ENCODE assay signal across 8 cellular contexts in the genomic region with DNA sequence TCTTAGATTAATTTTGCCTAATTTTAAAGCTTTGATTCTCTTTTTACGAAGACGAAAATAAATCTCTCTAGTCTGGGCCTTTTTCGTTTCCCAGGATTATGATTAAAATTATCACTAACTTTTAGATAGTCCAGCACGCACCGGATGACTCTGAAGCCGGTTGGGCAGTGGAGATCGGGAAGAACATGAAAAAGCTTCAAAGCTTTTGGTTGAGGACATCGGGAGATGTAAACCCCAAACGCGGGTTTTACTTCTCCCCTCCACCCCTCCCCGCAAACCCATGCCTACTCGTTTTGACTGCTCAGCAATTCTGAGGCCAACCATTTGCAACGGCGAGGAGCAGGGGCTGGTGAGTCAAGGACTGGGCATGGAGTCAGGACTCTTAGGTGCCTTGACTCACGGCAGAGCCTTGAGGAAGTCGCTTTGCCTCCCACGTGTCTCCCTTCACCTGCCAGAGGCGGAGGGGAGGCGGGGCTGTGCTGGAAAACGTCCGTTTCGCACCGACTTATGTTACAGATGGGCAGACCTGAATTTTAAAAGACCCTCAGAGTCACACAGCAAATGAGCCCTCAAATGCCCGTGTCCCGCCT. TPM values are rescaled to one million over a fixed set of nuclear protein-coding genes. Genes with fewer than 3 reads are reported as not detected.
A peak's percentile ranks its signal among the peaks of the same experiment; 100 is the strongest.
DNase-seq lines count a peak whose midpoint lies in the region; ATAC-seq and TF ChIP-seq lines count a peak whose summit lies in the region.

No MANE protein-coding gene starts in this region.

- peak overlapping the region; percentile 87 for H3K4me3 ChIP-seq in AG10803 (ENCODE audit: low read length)

- ATAC-seq in GM21526 (IDR thresholded peaks at IDR 0.05; ENCODE audit: low FRiP score, unreplicated experiment), result peak; percentile 18

- TF ChIP-seq CTCF in AG10803 (conservative IDR thresholded peaks at IDR 0.05; ENCODE audit: low read length), result no peak

- DNase-seq in AG10803 (ENCODE audit: low read depth), result peak; percentile 95
- DNase-seq in NCI-H2171 (lab: John Stamatoyannopoulos, UW), result peak; percentile 46
- peak; percentile 66 to 77 for DNase-seq in activated CD4-positive, alpha-beta T cell treated with anti-CD3 and anti-CD28 coated beads, Interleukin-2, amount 50 U/mL, for 48 hours
- peak; percentile 47 for DNase-seq in effector CD4-positive, alpha-beta T cell
- peak; percentile 41 to 93 for DNase-seq in lung microvascular endothelial cell (ENCODE audit: low read depth in 2 of 2)
- peak; percentile 39 to 62 (median 59) for DNase-seq in stimulated activated CD4-positive, alpha-beta T cell treated with anti-CD3 and anti-CD28 coated beads, TNF-alpha, amount 100 ng/mL, for 48 hours (ENCODE audit: low read depth in 3 of 3)
- DNase-seq in SKM-1 (lab: John Stamatoyannopoulos, UW; ENCODE audit: unreplicated experiment), result no peak

RNA-seq across cellular contexts. Expression of a gene that starts 1.0 kb away (rescaled TPM):
- 17.9 and 18.8 TPM in 2 replicates for total RNA-seq in lung microvascular endothelial cell
